ENCODE assay signal across 16 cellular contexts in the genomic region with DNA sequence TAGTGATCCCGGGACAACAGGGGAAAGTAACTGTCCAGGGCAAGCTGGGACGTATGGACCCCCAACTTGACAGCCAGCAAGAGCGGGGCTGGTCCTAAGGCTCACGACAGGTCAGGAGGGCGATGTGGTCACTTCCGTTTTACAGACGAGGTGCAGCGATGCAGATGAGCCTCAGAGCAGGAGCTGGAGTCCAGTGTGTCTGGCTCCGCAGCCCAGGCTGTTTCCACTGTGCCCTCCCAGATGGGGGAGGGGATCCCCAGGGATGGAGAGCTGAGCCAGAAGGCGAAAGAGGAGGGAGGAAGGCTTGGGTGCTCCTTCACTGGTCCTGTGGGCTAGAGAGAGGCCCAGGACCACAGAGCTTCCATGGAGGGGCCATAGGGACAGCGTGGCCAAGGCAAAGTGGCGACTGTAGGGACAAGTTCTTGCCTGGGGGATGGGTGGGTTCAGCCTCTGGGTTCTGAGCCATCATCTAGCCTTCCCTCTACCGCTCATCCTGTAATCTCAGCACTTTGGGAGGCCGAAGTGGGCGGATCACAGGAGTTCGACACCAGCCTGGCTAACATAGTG. TPM values are rescaled to one million over a fixed set of nuclear protein-coding genes. Genes with fewer than 3 reads are reported as not detected.
DNase-seq lines count a peak whose midpoint lies in the region; ATAC-seq, FAIRE-seq and TF ChIP-seq lines count a peak whose summit lies in the region.
"Had no signal": no experiment of that assay in that cellular context is flagged by ENCODE, and none has a peak within 500 bp of the region (broad histone marks: within the 10 kb centered on the region; RNA-seq: fewer than 3 reads in every experiment).

No MANE protein-coding gene starts in this region.

- H3K9me3 ChIP-seq in BLaER1 treated with 17β-estradiol and CSF1 and Interleukin-3, amounts not matched to agents 10 nM and 100 nM (replicated peaks in 1 of 11), result no peaks in the 10 kb centered on the region
- H3K9me3 ChIP-seq in keratinocyte (ENCODE audit: control insufficient read depth, low read depth, low read length) (no peaks in the 10 kb centered on the region), spleen (no peaks in the 10 kb centered on the region)
- H3K9me3 ChIP-seq: prostate gland had no signal

- H4K20me1 ChIP-seq in BLaER1 treated with 17β-estradiol and CSF1 and Interleukin-3, amounts not matched to agents 10 nM and 100 nM, result peaks cover 22 to 97% (median 73%) of the 10 kb centered on the region in 11 experiments; a peak in 21 of 22 replicates
- H4K20me1 ChIP-seq in keratinocyte (ENCODE audit: control insufficient read depth, extremely low read depth, insufficient read depth, low read length), result peaks cover 11% of the 10 kb centered on the region

- H3K27me3 Mint-ChIP-seq in MCF 10A (ENCODE audit: insufficient read depth, unreplicated experiment), result no peaks in the 10 kb centered on the region
- H3K27me3 Mint-ChIP-seq: activated CD4-positive, alpha-beta memory T cell treated with anti-CD3 and anti-CD28 coated beads for 36 hours had no signal

- H3K36me3 ChIP-seq in BLaER1 treated with 17β-estradiol and CSF1 and Interleukin-3, amounts not matched to agents 10 nM and 100 nM, result peaks cover 0 to 49% (median 26%) of the 10 kb centered on the region in 11 experiments; a peak in 17 of 22 replicates
- H3K36me3 ChIP-seq in keratinocyte (ENCODE audit: control insufficient read depth in 2 of 2, extremely low read depth in 1 of 2, insufficient read depth in 2 of 2, low read length in 2 of 2), result peaks cover 26 to 58% of the 10 kb centered on the region in 2 experiments
- H3K36me3 ChIP-seq in spleen, result peaks cover 0 to 32% (median 5%) of the 10 kb centered on the region in 6 donors
- H3K36me3 ChIP-seq: prostate gland had no signal

- H3K27ac ChIP-seq in BLaER1 treated with 17β-estradiol and CSF1 and Interleukin-3, amounts not matched to agents 10 nM and 100 nM, result no peak overlapping the region
- H3K27ac ChIP-seq in keratinocyte (ENCODE audit: control insufficient read depth, insufficient read depth, low read length) (no peak overlapping the region), spleen (peak overlapping the region in 5 of 8 donors; percentile 15 to 78 (median 41))

- no peak for ATAC-seq in GM21515 (IDR thresholded peaks at IDR 0.05; ENCODE audit: unreplicated experiment)

- H3K4me1 ChIP-seq in BLaER1 treated with 17β-estradiol and CSF1 and Interleukin-3, amounts not matched to agents 10 nM and 100 nM, result peaks cover 52 to 74% (median 60%) of the 10 kb centered on the region in 10 experiments
- H3K4me1 ChIP-seq in keratinocyte (ENCODE audit: control insufficient read depth, extremely low read depth, insufficient read depth, low read length) (peaks cover 71% of the 10 kb centered on the region), spleen (peaks cover 30 to 79% (median 59%) of the 10 kb centered on the region in 6 donors)

- no peaks in the 10 kb centered on the region for H3K9me3 Mint-ChIP-seq in MCF 10A (ENCODE audit: unreplicated experiment)
- H3K9me3 Mint-ChIP-seq: activated CD4-positive, alpha-beta memory T cell treated with anti-CD3 and anti-CD28 coated beads for 36 hours; activated T-helper 1 cell treated with anti-CD3 and anti-CD28 coated beads, Interleukin-12 subunit alpha, Interleukin-12 subunit beta, Interleukin-2, Interleukin-4 antibody, amounts not matched to agents 30 ng/mL and 10 ng/mL and 1 ng/mL, durations not matched to agents 14 hours and 24 hours and 36 hours had no signal

- DNase-seq in MCF 10A (ENCODE audit: unreplicated experiment) (no peak), keratinocyte (ENCODE audit: low read depth, low spot score) (no peak), spleen (no peak), kidney tubule cell (ENCODE audit: low spot score) (no peak), hippocampal formation (lab: John Stamatoyannopoulos, UW) (no peak)
- no peak for DNase-seq in stimulated activated CD4-positive, alpha-beta T cell treated with anti-CD3 and anti-CD28 coated beads, Interleukin-4, amount 100 ng/mL, for 1 hour
- DNase-seq: activated CD4-positive, alpha-beta memory T cell treated with anti-CD3 and anti-CD28 coated beads for 36 hours; foreskin fibroblast; NCI-H1105; NCI-H226 had no signal

- H3K36me3 Mint-ChIP-seq in MCF 10A (ENCODE audit: insufficient read depth, unreplicated experiment), result peaks cover 45% of the 10 kb centered on the region
- H3K36me3 Mint-ChIP-seq: activated CD4-positive, alpha-beta memory T cell treated with anti-CD3 and anti-CD28 coated beads for 36 hours had no signal

- 85 to 92% (median 88%) methylated on average over 16 of the region's 16 CpGs for WGBS in spleen, 5 donors

- H3K4me1 Mint-ChIP-seq in MCF 10A (ENCODE audit: insufficient read depth, unreplicated experiment), result peaks cover 69% of the 10 kb centered on the region

- FAIRE-seq in keratinocyte (lab: Jason Lieb, UNC), result no peak
- FAIRE-seq: GM18507, TTC549 had no signal

- BruUV-seq in MCF 10A (replicated peaks; lab: Mats Ljungman, UMichigan), result no TSS peak

- H2AFZ ChIP-seq in keratinocyte (ENCODE audit: control insufficient read depth, low read length), result no peak overlapping the region

- no peak overlapping the region for H3K4me3 Mint-ChIP-seq in MCF 10A (ENCODE audit: unreplicated experiment)
- H3K4me3 Mint-ChIP-seq: activated CD4-positive, alpha-beta memory T cell treated with anti-CD3 and anti-CD28 coated beads for 36 hours; activated T-helper 1 cell treated with anti-CD3 and anti-CD28 coated beads, Interleukin-12 subunit alpha, Interleukin-12 subunit beta, Interleukin-2, Interleukin-4 antibody, amounts not matched to agents 30 ng/mL and 10 ng/mL and 1 ng/mL, durations not matched to agents 14 hours and 24 hours and 36 hours had no signal

- peak overlapping the region in 10 of 11 experiments; percentile 7 to 98 (median 92); a peak in 8 of 22 replicates for H3K4me2 ChIP-seq in BLaER1 treated with 17β-estradiol and CSF1 and Interleukin-3, amounts not matched to agents 10 nM and 100 nM
- H3K4me2 ChIP-seq in keratinocyte (ENCODE audit: control insufficient read depth, extremely low read depth, insufficient read depth, low read depth, low read length), result peak overlapping the region; percentile 44

- TF ChIP-seq CTCF in MCF 10A (IDR thresholded peaks at IDR 0.05; ENCODE audit: unreplicated experiment) (no peak), keratinocyte (optimal IDR thresholded peaks at IDR 0.05 in 1 of 3, IDR thresholded peaks at IDR 0.05 in 1 of 3, conservative IDR thresholded peaks at IDR 0.05 in 1 of 3; ENCODE audit: extremely low read depth in 1 of 3, insufficient read depth in 2 of 3, low read length in 3 of 3) (no peak), spleen (IDR thresholded peaks at IDR 0.05 in 8 of 11, conservative IDR thresholded peaks at IDR 0.05 in 3 of 11) (no peak)

- intact Hi-C loops in MCF 10A (cut with micrococcal nuclease), result no loop called here
- intact Hi-C loops in spleen (cut with DNase I; ENCODE audit: low total_unique reads), result no loop called here

- dilution Hi-C loops in keratinocyte (cut with MboI; ENCODE audit: extremely low pct_ligation_motif_present, low sequenced_read_pairs), result no loop called here

- H3K9ac ChIP-seq in BLaER1 treated with 17β-estradiol and CSF1 and Interleukin-3, amounts not matched to agents 10 nM and 100 nM, result peak overlapping the region in 3 of 11 experiments; percentile 25 to 67 (median 47); a peak in 6 of 22 replicates
- H3K9ac ChIP-seq in keratinocyte (ENCODE audit: control insufficient read depth, extremely low read depth, insufficient read depth, low read length), result no peak overlapping the region

- CTCF ChIA-PET in MCF 10A (lab: Yijun Ruan, JAX), result interaction anchor here (0.6 to 1.0 kb wide), 2 partner anchors 11 to 151 kb away, joined by 4 read pairs; no protein-coding TSS in a partner anchor

- H3K79me2 ChIP-seq in keratinocyte (ENCODE audit: control insufficient read depth, insufficient read depth, low read length), result peaks cover 89% of the 10 kb centered on the region

- no peak for TF ChIP-seq POLR2A in spleen (IDR thresholded peaks at IDR 0.05)

- no peaks in the 10 kb centered on the region for H3K27me3 ChIP-seq in BLaER1 treated with 17β-estradiol and CSF1 and Interleukin-3, amounts not matched to agents 10 nM and 100 nM
- no peaks in the 10 kb centered on the region for H3K27me3 ChIP-seq in keratinocyte (ENCODE audit: control insufficient read depth, extremely low read depth, insufficient read depth, low read length)
- H3K27me3 ChIP-seq in spleen (replicated peaks in 1 of 7), result peaks cover 0 to 6% (median 0%) of the 10 kb centered on the region in 7 donors

- peak overlapping the region; percentile 59 for H3K27ac Mint-ChIP-seq in MCF 10A (ENCODE audit: low read depth, unreplicated experiment)
- H3K27ac Mint-ChIP-seq: activated CD4-positive, alpha-beta memory T cell treated with anti-CD3 and anti-CD28 coated beads for 36 hours; activated T-helper 1 cell treated with anti-CD3 and anti-CD28 coated beads, Interleukin-12 subunit alpha, Interleukin-12 subunit beta, Interleukin-2, Interleukin-4 antibody, amounts not matched to agents 30 ng/mL and 10 ng/mL and 1 ng/mL, durations not matched to agents 14 hours and 24 hours and 36 hours had no signal

- no peak overlapping the region for H3K4me3 ChIP-seq in BLaER1 treated with 17β-estradiol and CSF1 and Interleukin-3, amounts not matched to agents 10 nM and 100 nM
- H3K4me3 ChIP-seq in keratinocyte (ENCODE audit: control insufficient read depth in 2 of 3, extremely low read depth in 1 of 3, insufficient read depth in 2 of 3, low read depth in 1 of 3, low read length in 3 of 3), result no peak overlapping the region
- H3K4me3 ChIP-seq in spleen, result peak overlapping the region in 1 of 8 donors; percentile 11

- H3K9me1 ChIP-seq in keratinocyte (ENCODE audit: control insufficient read depth, extremely low read depth, insufficient read depth, low read length), result peaks cover 11% of the 10 kb centered on the region

- POLR2A ChIA-PET in MCF 10A (lab: Yijun Ruan, JAX), result interaction anchor here (0.9 to 8.2 kb wide), 3 partner anchors 7 to 13 kb away, joined by 4 to 120 read pairs (median 18); a partner anchor contains a TSS

RNA-seq across cellular contexts. Expression of a gene that starts 5.7 kb away (rescaled TPM):
- total RNA-seq in MCF 10A (2022) (14.3 and 15.2 TPM in 2 replicates), spleen (10 to 100 TPM; 10.4 to 22.8 (median 18.3) TPM)
- polyA plus RNA-seq in keratinocyte (21.7 to 32.5 TPM (median 27.0 TPM) in 3 replicates), spleen (1 to 10 TPM; 4.3 to 7.8 (median 6.3) TPM)
- 11.5 TPM for polyA plus RNA-seq in keratinocyte (2011; ENCODE audit: low read depth)
- 24.7 and 25.8 TPM in 2 replicates for polyA plus RNA-seq in keratinocyte (2011; cell fraction: cytosol; rRNA removed)
- 59.5 and 81.4 TPM in 2 replicates for polyA plus RNA-seq in keratinocyte (2011; cell fraction: nucleus; rRNA removed)
- 31.2 and 40.4 TPM in 2 replicates for polyA plus RNA-seq in keratinocyte (2012; ENCODE audit: low replicate concordance)
- 45.4 to 75.9 TPM (median 53.1 TPM) in 3 replicates for polyA minus RNA-seq in keratinocyte
- 51.8 TPM for polyA minus RNA-seq in keratinocyte (2011; cell fraction: cytosol; rRNA and poly(A)+ RNA removed)
- polyA minus RNA-seq in keratinocyte (2011; cell fraction: nucleus; rRNA and poly(A)+ RNA removed), result 52.0 and 62.4 TPM in 2 replicates

RNA-seq across cellular contexts. Expression of a gene that starts 13.4 kb away (rescaled TPM):
- total RNA-seq in MCF 10A (2022), result 45.8 and 58.0 TPM in 2 replicates
- polyA plus RNA-seq in keratinocyte, result 58.1 to 90.0 TPM (median 70.4 TPM) in 3 replicates
- polyA plus RNA-seq in keratinocyte (2011; ENCODE audit: low read depth), result 20.9 TPM
- 58.1 and 74.0 TPM in 2 replicates for polyA plus RNA-seq in keratinocyte (2011; cell fraction: cytosol; rRNA removed)
- 48.6 and 51.6 TPM in 2 replicates for polyA plus RNA-seq in keratinocyte (2011; cell fraction: nucleus; rRNA removed)
- polyA plus RNA-seq in keratinocyte (2012; ENCODE audit: low replicate concordance), result 67.8 and 84.1 TPM in 2 replicates
- 15.5 to 28.5 TPM (median 16.7 TPM) in 3 replicates for polyA minus RNA-seq in keratinocyte
- 92.7 TPM for polyA minus RNA-seq in keratinocyte (2011; cell fraction: cytosol; rRNA and poly(A)+ RNA removed)
- polyA minus RNA-seq in keratinocyte (2011; cell fraction: nucleus; rRNA and poly(A)+ RNA removed), result 13.5 and 14.4 TPM in 2 replicates
- 100 to 1,000 TPM in 3 of 7 donors, 10 to 100 TPM in 4; 51.3 to 177 (median 67.6) TPM for total RNA-seq in spleen
- 100 to 1,000 TPM; 100 to 128 (median 107) TPM for polyA plus RNA-seq in spleen

RNA-seq across cellular contexts. Expression of a gene that starts 27.9 kb away (rescaled TPM):
- 23.9 and 28.9 TPM in 2 replicates for total RNA-seq in MCF 10A (2022)
- 20.7 to 24.9 TPM (median 23.6 TPM) in 3 replicates for polyA plus RNA-seq in keratinocyte
- 40.1 TPM for polyA plus RNA-seq in keratinocyte (2011; ENCODE audit: low read depth)
- 21.7 and 24.4 TPM in 2 replicates for polyA plus RNA-seq in keratinocyte (2011; cell fraction: cytosol; rRNA removed)
- 21.4 and 21.8 TPM in 2 replicates for polyA plus RNA-seq in keratinocyte (2011; cell fraction: nucleus; rRNA removed)
- 15.1 and 18.5 TPM in 2 replicates for polyA plus RNA-seq in keratinocyte (2012; ENCODE audit: low replicate concordance)
- polyA minus RNA-seq in keratinocyte, result 6.7 to 17.8 TPM (median 14.2 TPM) in 3 replicates
- polyA minus RNA-seq in keratinocyte (2011; cell fraction: cytosol; rRNA and poly(A)+ RNA removed), result 13.2 TPM
- polyA minus RNA-seq in keratinocyte (2011; cell fraction: nucleus; rRNA and poly(A)+ RNA removed), result 10.7 and 17.5 TPM in 2 replicates
- total RNA-seq in spleen, result 10 to 100 TPM; 16.9 to 26.3 (median 22.8) TPM
- 10 to 100 TPM; 16.8 to 24.7 (median 21.3) TPM for polyA plus RNA-seq in spleen

RNA-seq across cellular contexts. Expression of a gene that starts 59.2 kb away (rescaled TPM):
- 0.05 and 0.21 TPM in 2 replicates for total RNA-seq in MCF 10A (2022)
- 0.67 to 1.9 TPM (median 1.7 TPM) in 3 replicates for polyA plus RNA-seq in keratinocyte
- 0.31 TPM for polyA plus RNA-seq in keratinocyte (2011; ENCODE audit: low read depth)
- 0.16 and 0.49 TPM in 2 replicates for polyA plus RNA-seq in keratinocyte (2011; cell fraction: cytosol; rRNA removed)
- polyA plus RNA-seq in keratinocyte (2011; cell fraction: nucleus; rRNA removed), result 2.5 and 5.0 TPM in 2 replicates
- polyA plus RNA-seq in keratinocyte (2012; ENCODE audit: low replicate concordance), result 1.7 and 5.4 TPM in 2 replicates
- polyA minus RNA-seq in keratinocyte, result 3.2 to 15.0 TPM (median 4.5 TPM) in 3 replicates
- polyA minus RNA-seq in keratinocyte (2011; cell fraction: cytosol; rRNA and poly(A)+ RNA removed), result 2.5 TPM
- polyA minus RNA-seq in keratinocyte (2011; cell fraction: nucleus; rRNA and poly(A)+ RNA removed), result 8.4 and 12.3 TPM in 2 replicates
- 10 to 100 TPM in 4 of 7 donors, 1 to 10 TPM in 3; 4.1 to 28.6 (median 10.2) TPM for total RNA-seq in spleen
- polyA plus RNA-seq in spleen, result 1 to 10 TPM in 2 of 3 donors, under 1 TPM in 1; 0.89 to 4.9 (median 1.3) TPM
- total RNA-seq: activated CD4-positive, alpha-beta memory T cell treated with anti-CD3 and anti-CD28 coated beads for 36 hours; activated T-helper 1 cell treated with anti-CD3 and anti-CD28 coated beads, Interleukin-12 subunit alpha, Interleukin-12 subunit beta, Interleukin-2, Interleukin-4 antibody, amounts not matched to agents 30 ng/mL and 10 ng/mL and 1 ng/mL, durations not matched to agents 14 hours and 24 hours and 36 hours had no signal

Comparison
In these comparisons a context has a peak if more than half of its experiments do, and no peak if none do; other contexts are left out.
1. H3K27ac ChIP-seq: peak in spleen (5 of 8); none in BLaER1 treated with 17β-estradiol and CSF1 and Interleukin-3, amounts not matched to agents 10 nM and 100 nM (0 of 11) and keratinocyte (single experiment).